8 cellular contexts compared by ENCODE assay signal in genomic region chr1:219990782-219991510, GRCh38. TPM values are rescaled to one million over a fixed set of nuclear protein-coding genes. Genes with fewer than 3 reads are reported as not detected.
A peak's percentile ranks its signal among the peaks of the same experiment; 100 is the strongest.
DNase-seq lines count a peak whose midpoint lies in the region; ATAC-seq, FAIRE-seq and TF ChIP-seq lines count a peak whose summit lies in the region.

No MANE protein-coding gene starts in this region.

- TF ChIP-seq CTCF in D721Med (IDR thresholded peaks at IDR 0.05; ENCODE audit: insufficient read depth, missing control alignments) (peak; percentile 63), SK-N-SH (IDR thresholded peaks at IDR 0.05) (peak; percentile 90), foreskin keratinocyte (conservative IDR thresholded peaks at IDR 0.05) (peak; percentile 66), thoracic aorta (IDR thresholded peaks at IDR 0.05) (peak; percentile 70)

- H3K27ac ChIP-seq in SK-N-SH (ENCODE audit: low read depth in 2 of 2, low read length in 1 of 2) (no peak overlapping the region), foreskin keratinocyte (no peak overlapping the region), thoracic aorta (no peak overlapping the region)

- H3K4me3 ChIP-seq in SK-N-SH (ENCODE audit: low read depth in 2 of 2, low read length in 1 of 2) (no peak overlapping the region), thoracic aorta (no peak overlapping the region)

- peak; percentile 77 for TF ChIP-seq RAD21 in SK-N-SH (IDR thresholded peaks at IDR 0.05; ENCODE audit: low read length)

- H3K4me2 ChIP-seq in SK-N-SH = no peak overlapping the region

- WGBS in SK-N-SH (ENCODE audit: low lambda C conversion rate) = 51% methylated on average over 2 of the region's 2 CpGs

- no peak for TF ChIP-seq EP300 in SK-N-SH (IDR thresholded peaks at IDR 0.05; ENCODE audit: borderline replicate concordance in 1 of 2, low read depth in 1 of 2, low read length in 1 of 2)

- DNase-seq in D721Med (ENCODE audit: insufficient read length, low spot score) (no peak), HuH-7 (ENCODE audit: low spot score) (peak; percentile 18), SK-N-SH (peak; percentile 27), foreskin keratinocyte (peak; percentile 0 to 25), thoracic aorta (ENCODE audit: low spot score) (no peak)
- no peak for DNase-seq in stimulated activated naive CD4-positive, alpha-beta T cell (lab: John Stamatoyannopoulos, UW)

- H3F3A ChIP-seq in SK-N-SH (replicated peaks; ENCODE audit: insufficient read depth) = peaks cover 9% of the 10 kb centered on the region

- H3K4me1 ChIP-seq in SK-N-SH (ENCODE audit: control insufficient read depth in 1 of 2, insufficient read depth in 2 of 2, low read depth in 1 of 2, low read length in 1 of 2) (no peaks in the 10 kb centered on the region), foreskin keratinocyte (no peaks in the 10 kb centered on the region), thoracic aorta (ENCODE audit: control insufficient read depth in 1 of 2, low read depth in 2 of 2) (peaks cover 4 to 16% of the 10 kb centered on the region in 2 donors)

- no peaks in the 10 kb centered on the region for H3K27me3 ChIP-seq in SK-N-SH (ENCODE audit: insufficient read depth)
- H3K27me3 ChIP-seq in foreskin keratinocyte = no peaks in the 10 kb centered on the region
- no peaks in the 10 kb centered on the region for H3K27me3 ChIP-seq in thoracic aorta (replicated peaks; ENCODE audit: insufficient read depth)

- peak; percentile 94 for FAIRE-seq in D721Med (lab: Jason Lieb, UNC)

- no peak overlapping the region for H3K9ac ChIP-seq in SK-N-SH

- ATAC-seq in foreskin keratinocyte (peak; percentile 35), thoracic aorta (ENCODE audit: insufficient number of reproducible peaks, low FRiP score, low read depth) (no peak), HG03457 (IDR thresholded peaks at IDR 0.05; ENCODE audit: unreplicated experiment) (no peak), HG03469 (IDR thresholded peaks at IDR 0.05; ENCODE audit: unreplicated experiment) (no peak)

- no peaks in the 10 kb centered on the region for H3K9me3 ChIP-seq in SK-N-SH
- H3K9me3 ChIP-seq in thoracic aorta = no peaks in the 10 kb centered on the region

- H3K36me3 ChIP-seq in SK-N-SH (replicated peaks in 1 of 2; ENCODE audit: control insufficient read depth in 1 of 2, insufficient read depth in 2 of 2, low read length in 1 of 2) = peaks cover 32 to 43% of the 10 kb centered on the region in 2 experiments
- peaks cover 14% of the 10 kb centered on the region for H3K36me3 ChIP-seq in thoracic aorta

- no peaks in the 10 kb centered on the region for H4K20me1 ChIP-seq in SK-N-SH (ENCODE audit: insufficient read depth)

- CTCF ChIA-PET in SK-N-SH (lab: Yijun Ruan, JAX) = interaction anchor here (0.6 to 3.8 kb wide), 19 partner anchors 8 to 786 kb away, joined by 3 to 20 read pairs (median 3); partner anchors contain the start of gene IARS2

- POLR2A ChIA-PET in SK-N-SH (lab: Yijun Ruan, JAX) = no interaction called here

- no peaks in the 10 kb centered on the region for H3K9me2 ChIP-seq in SK-N-SH

- H2AFZ ChIP-seq in SK-N-SH (ENCODE audit: low read depth) = no peak overlapping the region

- no peaks in the 10 kb centered on the region for H3K79me2 ChIP-seq in SK-N-SH (ENCODE audit: insufficient read depth)

TF ChIP-seq in SK-N-SH, 30 proteins besides CTCF, POLR2A, EP300 and RAD21:
- TF ChIP-seq, protein P1, sequence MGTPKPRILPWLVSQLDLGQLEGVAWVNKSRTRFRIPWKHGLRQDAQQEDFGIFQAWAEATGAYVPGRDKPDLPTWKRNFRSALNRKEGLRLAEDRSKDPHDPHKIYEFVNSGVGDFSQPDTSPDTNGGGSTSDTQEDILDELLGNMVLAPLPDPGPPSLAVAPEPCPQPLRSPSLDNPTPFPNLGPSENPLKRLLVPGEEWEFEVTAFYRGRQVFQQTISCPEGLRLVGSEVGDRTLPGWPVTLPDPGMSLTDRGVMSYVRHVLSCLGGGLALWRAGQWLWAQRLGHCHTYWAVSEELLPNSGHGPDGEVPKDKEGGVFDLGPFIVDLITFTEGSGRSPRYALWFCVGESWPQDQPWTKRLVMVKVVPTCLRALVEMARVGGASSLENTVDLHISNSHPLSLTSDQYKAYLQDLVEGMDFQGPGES (IDR thresholded peaks at IDR 0.05; ENCODE audit: low read depth, low read length) = no peak
- TF ChIP-seq SMC3 (IDR thresholded peaks at IDR 0.05; ENCODE audit: low read depth, low read length) (peak; percentile 42), RFX5 (IDR thresholded peaks at IDR 0.05; ENCODE audit: low read length) (peak; percentile 41; the same call in 1 of the 2 replicates), RXRA (IDR thresholded peaks at IDR 0.05; ENCODE audit: borderline replicate concordance, low read depth) (no peak), REST (IDR thresholded peaks at IDR 0.05; ENCODE audit: low read depth, low read length) (no peak)

RNA-seq across cellular contexts. Expression of gene EPRS1, which starts 55.4 kb away (rescaled TPM):
- 23.4 and 28.2 TPM in 2 replicates for polyA plus RNA-seq in SK-N-SH (2012; rRNA removed)
- polyA plus RNA-seq in SK-N-SH (2012; cell fraction: cytosol; rRNA removed) = 29.1 and 32.5 TPM in 2 replicates
- polyA plus RNA-seq in SK-N-SH (2012; cell fraction: nucleus; rRNA removed) = 24.2 and 37.9 TPM in 2 replicates
- total RNA-seq in foreskin keratinocyte = 115 and 135 TPM in 2 replicates
- 97.0 and 107 TPM in 2 replicates for polyA plus RNA-seq in foreskin keratinocyte
- total RNA-seq in thoracic aorta = 10 to 100 TPM; 35.1 to 47.6 TPM

Comparison
In these comparisons a context has a peak if more than half of its experiments do, and no peak if none do; other contexts are left out.
1. DNase-seq: peak in HuH-7 (single experiment), SK-N-SH (single experiment) and foreskin keratinocyte (2 of 2); none in D721Med (single experiment), thoracic aorta (single experiment) and stimulated activated naive CD4-positive, alpha-beta T cell (0 of 6).
2. Peak in every context shown above with its lines, with median percentiles within 50 percentile points of each other: CTCF ChIP-seq.